In the genomic region with DNA sequence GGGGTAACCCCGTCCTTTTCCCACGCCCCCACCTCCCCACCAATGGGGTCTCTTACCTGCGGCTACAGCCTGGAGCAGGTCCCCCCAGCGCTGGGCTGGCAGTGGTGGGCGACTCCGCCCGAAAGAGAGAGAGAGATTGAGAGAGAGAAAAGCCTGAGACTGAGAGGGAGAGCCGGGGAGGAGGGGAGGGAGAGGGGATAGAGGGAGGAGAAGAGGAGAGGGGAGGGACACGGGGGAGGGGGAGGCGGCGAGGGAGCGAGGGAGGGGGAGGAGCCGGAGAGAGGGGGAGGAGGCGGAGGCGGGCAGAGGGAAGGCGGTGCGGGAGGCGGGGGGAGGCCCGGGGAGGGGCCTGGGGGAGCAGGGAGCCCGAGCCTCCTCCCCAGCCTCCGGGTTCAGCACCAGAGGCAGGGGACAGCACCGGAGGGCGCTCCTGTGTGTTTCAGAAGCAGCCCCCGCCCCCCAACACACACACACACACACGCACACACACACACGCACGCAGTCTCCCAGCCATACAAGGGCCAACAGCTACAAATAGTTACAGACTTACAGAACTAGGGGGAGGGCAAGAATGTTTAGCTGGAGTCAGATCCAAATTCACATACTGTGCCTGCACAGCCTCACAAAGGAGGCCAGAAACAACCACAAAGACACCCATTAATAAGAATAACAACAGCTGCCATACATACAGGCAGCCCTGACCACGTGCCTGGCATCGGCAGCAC, we compare ENCODE assay signal across 1 cellular context.
TF ChIP-seq lines count a peak whose summit lies in the region.

A gene with protein sequence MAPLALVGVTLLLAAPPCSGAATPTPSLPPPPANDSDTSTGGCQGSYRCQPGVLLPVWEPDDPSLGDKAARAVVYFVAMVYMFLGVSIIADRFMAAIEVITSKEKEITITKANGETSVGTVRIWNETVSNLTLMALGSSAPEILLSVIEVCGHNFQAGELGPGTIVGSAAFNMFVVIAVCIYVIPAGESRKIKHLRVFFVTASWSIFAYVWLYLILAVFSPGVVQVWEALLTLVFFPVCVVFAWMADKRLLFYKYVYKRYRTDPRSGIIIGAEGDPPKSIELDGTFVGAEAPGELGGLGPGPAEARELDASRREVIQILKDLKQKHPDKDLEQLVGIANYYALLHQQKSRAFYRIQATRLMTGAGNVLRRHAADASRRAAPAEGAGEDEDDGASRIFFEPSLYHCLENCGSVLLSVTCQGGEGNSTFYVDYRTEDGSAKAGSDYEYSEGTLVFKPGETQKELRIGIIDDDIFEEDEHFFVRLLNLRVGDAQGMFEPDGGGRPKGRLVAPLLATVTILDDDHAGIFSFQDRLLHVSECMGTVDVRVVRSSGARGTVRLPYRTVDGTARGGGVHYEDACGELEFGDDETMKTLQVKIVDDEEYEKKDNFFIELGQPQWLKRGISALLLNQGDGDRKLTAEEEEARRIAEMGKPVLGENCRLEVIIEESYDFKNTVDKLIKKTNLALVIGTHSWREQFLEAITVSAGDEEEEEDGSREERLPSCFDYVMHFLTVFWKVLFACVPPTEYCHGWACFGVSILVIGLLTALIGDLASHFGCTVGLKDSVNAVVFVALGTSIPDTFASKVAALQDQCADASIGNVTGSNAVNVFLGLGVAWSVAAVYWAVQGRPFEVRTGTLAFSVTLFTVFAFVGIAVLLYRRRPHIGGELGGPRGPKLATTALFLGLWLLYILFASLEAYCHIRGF (minus strand): TSS at position 161 of the 725 bp plus-strand sequence. CDS start 5,490 bp downstream, outside the sequence.

TF ChIP-seq in K562, 482 proteins besides CTCF, POLR2A, EP300 and RAD21 (continued from another document and continues in another):
- TF ChIP-seq AFF4 (CRISPR knock-in tag; IDR thresholded peaks at IDR 0.05), result 0 out of 2 replicates have a peak, but pooled peaks have one; percentile 46
- no peak for TF ChIP-seq ATF4 (CRISPR knock-in tag; IDR thresholded peaks at IDR 0.05)
- peak; percentile 97 for TF ChIP-seq ARID4B (CRISPR knock-in tag; IDR thresholded peaks at IDR 0.05)
- TF ChIP-seq, protein P1, sequence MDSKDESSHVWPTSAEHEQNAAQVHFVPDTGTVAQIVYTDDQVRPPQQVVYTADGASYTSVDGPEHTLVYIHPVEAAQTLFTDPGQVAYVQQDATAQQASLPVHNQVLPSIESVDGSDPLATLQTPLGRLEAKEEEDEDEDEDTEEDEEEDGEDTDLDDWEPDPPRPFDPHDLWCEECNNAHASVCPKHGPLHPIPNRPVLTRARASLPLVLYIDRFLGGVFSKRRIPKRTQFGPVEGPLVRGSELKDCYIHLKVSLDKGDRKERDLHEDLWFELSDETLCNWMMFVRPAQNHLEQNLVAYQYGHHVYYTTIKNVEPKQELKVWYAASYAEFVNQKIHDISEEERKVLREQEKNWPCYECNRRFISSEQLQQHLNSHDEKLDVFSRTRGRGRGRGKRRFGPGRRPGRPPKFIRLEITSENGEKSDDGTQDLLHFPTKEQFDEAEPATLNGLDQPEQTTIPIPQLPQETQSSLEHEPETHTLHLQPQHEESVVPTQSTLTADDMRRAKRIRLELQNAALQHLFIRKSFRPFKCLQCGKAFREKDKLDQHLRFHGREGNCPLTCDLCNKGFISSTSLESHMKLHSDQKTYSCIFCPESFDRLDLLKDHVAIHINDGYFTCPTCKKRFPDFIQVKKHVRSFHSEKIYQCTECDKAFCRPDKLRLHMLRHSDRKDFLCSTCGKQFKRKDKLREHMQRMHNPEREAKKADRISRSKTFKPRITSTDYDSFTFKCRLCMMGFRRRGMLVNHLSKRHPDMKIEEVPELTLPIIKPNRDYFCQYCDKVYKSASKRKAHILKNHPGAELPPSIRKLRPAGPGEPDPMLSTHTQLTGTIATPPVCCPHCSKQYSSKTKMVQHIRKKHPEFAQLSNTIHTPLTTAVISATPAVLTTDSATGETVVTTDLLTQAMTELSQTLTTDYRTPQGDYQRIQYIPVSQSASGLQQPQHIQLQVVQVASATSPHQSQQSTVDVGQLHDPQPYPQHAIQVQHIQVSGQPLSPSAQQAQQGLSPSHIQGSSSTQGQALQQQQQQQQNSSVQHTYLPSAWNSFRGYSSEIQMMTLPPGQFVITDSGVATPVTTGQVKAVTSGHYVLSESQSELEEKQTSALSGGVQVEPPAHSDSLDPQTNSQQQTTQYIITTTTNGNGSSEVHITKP (IDR thresholded peaks at IDR 0.05; ENCODE audit: partially characterized antibody), result no peak
- TF ChIP-seq HDGF (IDR thresholded peaks at IDR 0.05), result no peak
- TF ChIP-seq ZNF76 (CRISPR knock-in tag; IDR thresholded peaks at IDR 0.05; ENCODE audit: borderline replicate concordance), result no peak
- no peak for TF ChIP-seq NFIX (CRISPR knock-in tag; IDR thresholded peaks at IDR 0.05; ENCODE audit: low read depth)
- no peak for TF ChIP-seq L3MBTL2 (IDR thresholded peaks at IDR 0.05)
- TF ChIP-seq ZNF280B (CRISPR knock-in tag; IDR thresholded peaks at IDR 0.05), result no peak
- TF ChIP-seq, protein P2, sequence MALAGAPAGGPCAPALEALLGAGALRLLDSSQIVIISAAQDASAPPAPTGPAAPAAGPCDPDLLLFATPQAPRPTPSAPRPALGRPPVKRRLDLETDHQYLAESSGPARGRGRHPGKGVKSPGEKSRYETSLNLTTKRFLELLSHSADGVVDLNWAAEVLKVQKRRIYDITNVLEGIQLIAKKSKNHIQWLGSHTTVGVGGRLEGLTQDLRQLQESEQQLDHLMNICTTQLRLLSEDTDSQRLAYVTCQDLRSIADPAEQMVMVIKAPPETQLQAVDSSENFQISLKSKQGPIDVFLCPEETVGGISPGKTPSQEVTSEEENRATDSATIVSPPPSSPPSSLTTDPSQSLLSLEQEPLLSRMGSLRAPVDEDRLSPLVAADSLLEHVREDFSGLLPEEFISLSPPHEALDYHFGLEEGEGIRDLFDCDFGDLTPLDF (CRISPR knock-in tag; IDR thresholded peaks at IDR 0.05), result no peak
- TF ChIP-seq MYNN (IDR thresholded peaks at IDR 0.05), result 0 out of 2 replicates have a peak, but pooled peaks have one; percentile 50
- TF ChIP-seq MYNN (CRISPR knock-in tag; IDR thresholded peaks at IDR 0.05), result no peak
- TF ChIP-seq ZNF785 (CRISPR knock-in tag; IDR thresholded peaks at IDR 0.05), result no peak
- no peak for TF ChIP-seq TSC22D4 (tag; IDR thresholded peaks at IDR 0.05)
- TF ChIP-seq KLF10 (CRISPR knock-in tag; IDR thresholded peaks at IDR 0.05), result no peak
- TF ChIP-seq RBM14 (IDR thresholded peaks at IDR 0.05; ENCODE audit: borderline replicate concordance, insufficient read depth, low read depth, low read length), result no peak
- TF ChIP-seq SOX6 (IDR thresholded peaks at IDR 0.05), result no peak
- TF ChIP-seq CBFA2T2 (conservative IDR thresholded peaks at IDR 0.05), result no peak
- no peak for TF ChIP-seq ZNF436 (CRISPR knock-in tag; IDR thresholded peaks at IDR 0.05)
- no peak for TF ChIP-seq ZC3H4 (CRISPR knock-in tag; IDR thresholded peaks at IDR 0.05; ENCODE audit: borderline replicate concordance)
- no peak; the same call in 1 of the 2 replicates for TF ChIP-seq SMAD4 (CRISPR knock-in tag; conservative IDR thresholded peaks at IDR 0.05)
- TF ChIP-seq HINFP (tag; conservative IDR thresholded peaks at IDR 0.05; ENCODE audit: low read depth), result no peak
- TF ChIP-seq SP1 (CRISPR knock-in tag; IDR thresholded peaks at IDR 0.05), result peak; percentile 76
- no peak for TF ChIP-seq DIDO1 (tag; IDR thresholded peaks at IDR 0.05; ENCODE audit: low read depth)
- no peak for TF ChIP-seq KHSRP (IDR thresholded peaks at IDR 0.05)
- TF ChIP-seq, protein P3, sequence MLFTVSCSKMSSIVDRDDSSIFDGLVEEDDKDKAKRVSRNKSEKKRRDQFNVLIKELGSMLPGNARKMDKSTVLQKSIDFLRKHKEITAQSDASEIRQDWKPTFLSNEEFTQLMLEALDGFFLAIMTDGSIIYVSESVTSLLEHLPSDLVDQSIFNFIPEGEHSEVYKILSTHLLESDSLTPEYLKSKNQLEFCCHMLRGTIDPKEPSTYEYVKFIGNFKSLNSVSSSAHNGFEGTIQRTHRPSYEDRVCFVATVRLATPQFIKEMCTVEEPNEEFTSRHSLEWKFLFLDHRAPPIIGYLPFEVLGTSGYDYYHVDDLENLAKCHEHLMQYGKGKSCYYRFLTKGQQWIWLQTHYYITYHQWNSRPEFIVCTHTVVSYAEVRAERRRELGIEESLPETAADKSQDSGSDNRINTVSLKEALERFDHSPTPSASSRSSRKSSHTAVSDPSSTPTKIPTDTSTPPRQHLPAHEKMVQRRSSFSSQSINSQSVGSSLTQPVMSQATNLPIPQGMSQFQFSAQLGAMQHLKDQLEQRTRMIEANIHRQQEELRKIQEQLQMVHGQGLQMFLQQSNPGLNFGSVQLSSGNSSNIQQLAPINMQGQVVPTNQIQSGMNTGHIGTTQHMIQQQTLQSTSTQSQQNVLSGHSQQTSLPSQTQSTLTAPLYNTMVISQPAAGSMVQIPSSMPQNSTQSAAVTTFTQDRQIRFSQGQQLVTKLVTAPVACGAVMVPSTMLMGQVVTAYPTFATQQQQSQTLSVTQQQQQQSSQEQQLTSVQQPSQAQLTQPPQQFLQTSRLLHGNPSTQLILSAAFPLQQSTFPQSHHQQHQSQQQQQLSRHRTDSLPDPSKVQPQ (CRISPR knock-in tag; IDR thresholded peaks at IDR 0.05; ENCODE audit: borderline replicate concordance), result no peak
- TF ChIP-seq RBM17 (IDR thresholded peaks at IDR 0.05; ENCODE audit: borderline replicate concordance, low read depth, low read length), result no peak
- no peak for TF ChIP-seq NFIC (IDR thresholded peaks at IDR 0.05)
